Comparison of ENCODE assay signal across 17 cellular contexts in genomic region chr6:31422587-31422986, GRCh38. TPM values are rescaled to one million over a fixed set of nuclear protein-coding genes. Genes with fewer than 3 reads are reported as not detected.
DNase-seq lines count a peak whose midpoint lies in the region; ATAC-seq and TF ChIP-seq lines count a peak whose summit lies in the region.
"Had no signal": no experiment of that assay in that cellular context is flagged by ENCODE, and none has a peak within 500 bp of the region (broad histone marks: within the 10 kb centered on the region; RNA-seq: fewer than 3 reads in every experiment).

No MANE protein-coding gene starts in this region.

- H3K23ac ChIP-seq in mesendoderm (ENCODE audit: low read length): no peak overlapping the region

- CTCF ChIA-PET in SK-N-SH (lab: Yijun Ruan, JAX): interaction anchor here (0.8 to 1.0 kb wide), 2 partner anchors 19 to 56 kb away, joined by 3 read pairs; no protein-coding TSS in a partner anchor

- no peak overlapping the region for H2BK120ac ChIP-seq in mesendoderm (ENCODE audit: low read depth, low read length)

- no peak overlapping the region for H3K9ac ChIP-seq in SK-N-SH
- no peak overlapping the region for H3K9ac ChIP-seq in mesendoderm (ENCODE audit: low read length)
- H3K9ac ChIP-seq: BLaER1, GM23248 had no signal

- H3K27me3 ChIP-seq in SK-N-SH (ENCODE audit: insufficient read depth) (peaks cover 21% of the 10 kb centered on the region; the same call in 1 of the 2 replicates), mesendoderm (ENCODE audit: insufficient read depth, low read length, poor library complexity) (no peaks in the 10 kb centered on the region), lower lobe of right lung (ENCODE audit: low read depth) (no peaks in the 10 kb centered on the region)
- H3K27me3 ChIP-seq: BLaER1 had no signal

- H3K79me2 ChIP-seq in SK-N-SH (ENCODE audit: insufficient read depth): no peaks in the 10 kb centered on the region
- H3K79me2 ChIP-seq in mesendoderm (ENCODE audit: control insufficient read depth, insufficient read depth, low read length): no peaks in the 10 kb centered on the region

- H2BK5ac ChIP-seq in mesendoderm (ENCODE audit: low read length): no peak overlapping the region

- peaks cover 7% of the 10 kb centered on the region for H3F3A ChIP-seq in SK-N-SH (replicated peaks; ENCODE audit: insufficient read depth)

- H3K9me3 ChIP-seq in SK-N-SH: no peaks in the 10 kb centered on the region
- no peaks in the 10 kb centered on the region for H3K9me3 ChIP-seq in lower lobe of right lung
- H3K9me3 ChIP-seq: A549, BLaER1, HAP-1 had no signal

- no peak overlapping the region for H4K5ac ChIP-seq in mesendoderm (ENCODE audit: low read length)

- no peak overlapping the region for H3K56ac ChIP-seq in mesendoderm (ENCODE audit: low read length)

- no peak overlapping the region for H3K18ac ChIP-seq in mesendoderm (ENCODE audit: low read length)

- no peaks in the 10 kb centered on the region for H3K79me1 ChIP-seq in mesendoderm (ENCODE audit: low read length)

- H3K4ac ChIP-seq in mesendoderm (ENCODE audit: low read depth, low read length): no peak overlapping the region

- no peak for TF ChIP-seq EP300 in SK-N-SH (IDR thresholded peaks at IDR 0.05; ENCODE audit: borderline replicate concordance in 1 of 2, low read depth in 1 of 2, low read length in 1 of 2)

- H2AFZ ChIP-seq in SK-N-SH (ENCODE audit: low read depth): no peak overlapping the region
- H2AFZ ChIP-seq: GM23248 had no signal

- H3K4me1 ChIP-seq in SK-N-SH (ENCODE audit: control insufficient read depth in 1 of 2, insufficient read depth in 2 of 2, low read depth in 1 of 2, low read length in 1 of 2) (no peaks in the 10 kb centered on the region), mesendoderm (ENCODE audit: control insufficient read depth, low read depth, low read length) (no peaks in the 10 kb centered on the region), lower lobe of right lung (no peaks in the 10 kb centered on the region)
- H3K4me1 ChIP-seq: A549, BLaER1, HAP-1 had no signal

- 8% methylated on average over 3 of the region's 3 CpGs for WGBS in SK-N-SH (ENCODE audit: low lambda C conversion rate)
- WGBS in mesendoderm (ENCODE audit: extremely low coverage, insufficient coverage, low lambda C conversion rate): no CpG with 5 or more reads among the region's 3 CpGs

- H2BK15ac ChIP-seq in mesendoderm (replicated peaks; ENCODE audit: low read depth): no peak overlapping the region

- H3K27ac ChIP-seq in SK-N-SH (ENCODE audit: low read depth in 2 of 2, low read length in 1 of 2): no peak overlapping the region
- H3K27ac ChIP-seq in mesendoderm (ENCODE audit: low read depth, low read length): no peak overlapping the region
- H3K27ac ChIP-seq in lower lobe of right lung: no peak overlapping the region
- H3K27ac ChIP-seq: 22Rv1, A549, BLaER1, GM23248 had no signal

- no peak overlapping the region for H3K4me3 ChIP-seq in SK-N-SH (ENCODE audit: low read depth in 2 of 2, low read length in 1 of 2)
- no peak overlapping the region for H3K4me3 ChIP-seq in mesendoderm (ENCODE audit: low read length)
- no peak overlapping the region for H3K4me3 ChIP-seq in lower lobe of right lung
- H3K4me3 ChIP-seq: A549, BLaER1, GM12878, GM23248, HAP-1 had no signal

- H2AK5ac ChIP-seq in mesendoderm (ENCODE audit: low read length): no peak overlapping the region

- DNase-seq in SK-N-SH: no peak
- peak; percentile 53 for DNase-seq in NCI-H82 (lab: John Stamatoyannopoulos, UW)
- peak; percentile 32 for DNase-seq in dermis blood vessel endothelial cell
- peak; percentile 38 for DNase-seq in mesendoderm
- DNase-seq in lower lobe of right lung: no peak
- no peak for DNase-seq in DMS153 treated with DMSO at 0.1 percent for 48 hours (lab: John Stamatoyannopoulos, UW; ENCODE audit: unreplicated experiment)
- DNase-seq: CD4-positive, alpha-beta memory T cell; DMS153; DMS79 treated with DMSO at 0.1 percent for 48 hours; EL; GM23248 had no signal

- ATAC-seq in SK-N-SH treated with all-trans-retinoic acid at 6 μM for 48 hours (peak; percentile 17; the same call in 1 of the 3 replicates), lower lobe of right lung (no peak)
- ATAC-seq: A549, GM12878 had no signal

- no peak for TF ChIP-seq RAD21 in SK-N-SH (IDR thresholded peaks at IDR 0.05; ENCODE audit: low read length)

- intact Hi-C loops in lower lobe of right lung (cut with DNase I): no loop called here

- H3K4me2 ChIP-seq in SK-N-SH (no peak overlapping the region), mesendoderm (ENCODE audit: low read length) (no peak overlapping the region)
- H3K4me2 ChIP-seq: A549, BLaER1 had no signal

- no peak overlapping the region for H4K8ac ChIP-seq in mesendoderm (ENCODE audit: low read depth, low read length)

- POLR2A ChIA-PET in SK-N-SH (lab: Yijun Ruan, JAX): no interaction called here

- no peaks in the 10 kb centered on the region for H3K9me2 ChIP-seq in SK-N-SH

- no peaks in the 10 kb centered on the region for H3K36me3 ChIP-seq in SK-N-SH (replicated peaks in 1 of 2; ENCODE audit: control insufficient read depth in 1 of 2, insufficient read depth in 2 of 2, low read length in 1 of 2)
- H3K36me3 ChIP-seq in mesendoderm (ENCODE audit: control insufficient read depth, insufficient read depth, low read length): no peaks in the 10 kb centered on the region
- H3K36me3 ChIP-seq in lower lobe of right lung: no peaks in the 10 kb centered on the region
- H3K36me3 ChIP-seq: HAP-1 had no signal

- H4K20me1 ChIP-seq in SK-N-SH (ENCODE audit: insufficient read depth): no peaks in the 10 kb centered on the region
- H4K20me1 ChIP-seq: BLaER1 had no signal

- TF ChIP-seq CTCF in SK-N-SH (IDR thresholded peaks at IDR 0.05) (no peak), lower lobe of right lung (IDR thresholded peaks at IDR 0.05) (no peak)

TF ChIP-seq in SK-N-SH treated with all-trans-retinoic acid at 6 μM for 48 hours, 23 proteins besides CTCF, POLR2A, EP300 and RAD21:
- no peak for TF ChIP-seq GLIS3 (CRISPR knock-in tag; IDR thresholded peaks at IDR 0.05)
- no peak for TF ChIP-seq ISL1 (CRISPR knock-in tag; IDR thresholded peaks at IDR 0.05)
- no peak for TF ChIP-seq ZFP3 (CRISPR knock-in tag; IDR thresholded peaks at IDR 0.05)

TF ChIP-seq in SK-N-SH, 30 proteins besides CTCF, POLR2A, EP300 and RAD21:
- TF ChIP-seq MAX (IDR thresholded peaks at IDR 0.05; ENCODE audit: low read depth): no peak
- no peak for TF ChIP-seq GABPA (IDR thresholded peaks at IDR 0.05; ENCODE audit: low read depth)
- TF ChIP-seq, protein P1, sequence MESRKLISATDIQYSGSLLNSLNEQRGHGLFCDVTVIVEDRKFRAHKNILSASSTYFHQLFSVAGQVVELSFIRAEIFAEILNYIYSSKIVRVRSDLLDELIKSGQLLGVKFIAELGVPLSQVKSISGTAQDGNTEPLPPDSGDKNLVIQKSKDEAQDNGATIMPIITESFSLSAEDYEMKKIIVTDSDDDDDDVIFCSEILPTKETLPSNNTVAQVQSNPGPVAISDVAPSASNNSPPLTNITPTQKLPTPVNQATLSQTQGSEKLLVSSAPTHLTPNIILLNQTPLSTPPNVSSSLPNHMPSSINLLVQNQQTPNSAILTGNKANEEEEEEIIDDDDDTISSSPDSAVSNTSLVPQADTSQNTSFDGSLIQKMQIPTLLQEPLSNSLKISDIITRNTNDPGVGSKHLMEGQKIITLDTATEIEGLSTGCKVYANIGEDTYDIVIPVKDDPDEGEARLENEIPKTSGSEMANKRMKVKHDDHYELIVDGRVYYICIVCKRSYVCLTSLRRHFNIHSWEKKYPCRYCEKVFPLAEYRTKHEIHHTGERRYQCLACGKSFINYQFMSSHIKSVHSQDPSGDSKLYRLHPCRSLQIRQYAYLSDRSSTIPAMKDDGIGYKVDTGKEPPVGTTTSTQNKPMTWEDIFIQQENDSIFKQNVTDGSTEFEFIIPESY (IDR thresholded peaks at IDR 0.05; ENCODE audit: borderline replicate concordance, low read depth): no peak
- no peak for TF ChIP-seq FOXM1 (IDR thresholded peaks at IDR 0.05; ENCODE audit: low read depth)
- TF ChIP-seq NRF1 (IDR thresholded peaks at IDR 0.05; ENCODE audit: low read depth, low read length): no peak
- no peak for TF ChIP-seq EZH2phosphoT487 (IDR thresholded peaks at IDR 0.05; ENCODE audit: borderline replicate concordance, low read depth)
- TF ChIP-seq CHD2 (IDR thresholded peaks at IDR 0.05; ENCODE audit: low read length, partially characterized antibody): no peak
- TF ChIP-seq USF1 (IDR thresholded peaks at IDR 0.05; ENCODE audit: borderline replicate concordance, low read depth): no peak
- TF ChIP-seq ELF1 (IDR thresholded peaks at IDR 0.05): no peak
- no peak for TF ChIP-seq FOXJ3 (CRISPR knock-in tag; IDR thresholded peaks at IDR 0.05)
- TF ChIP-seq FOSL2 (IDR thresholded peaks at IDR 0.05; ENCODE audit: borderline replicate concordance, low read depth): no peak
- TF ChIP-seq JUND (IDR thresholded peaks at IDR 0.05): no peak
- TF ChIP-seq, protein P2, sequence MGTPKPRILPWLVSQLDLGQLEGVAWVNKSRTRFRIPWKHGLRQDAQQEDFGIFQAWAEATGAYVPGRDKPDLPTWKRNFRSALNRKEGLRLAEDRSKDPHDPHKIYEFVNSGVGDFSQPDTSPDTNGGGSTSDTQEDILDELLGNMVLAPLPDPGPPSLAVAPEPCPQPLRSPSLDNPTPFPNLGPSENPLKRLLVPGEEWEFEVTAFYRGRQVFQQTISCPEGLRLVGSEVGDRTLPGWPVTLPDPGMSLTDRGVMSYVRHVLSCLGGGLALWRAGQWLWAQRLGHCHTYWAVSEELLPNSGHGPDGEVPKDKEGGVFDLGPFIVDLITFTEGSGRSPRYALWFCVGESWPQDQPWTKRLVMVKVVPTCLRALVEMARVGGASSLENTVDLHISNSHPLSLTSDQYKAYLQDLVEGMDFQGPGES (IDR thresholded peaks at IDR 0.05; ENCODE audit: low read depth, low read length): no peak
- TF ChIP-seq RFX5 (IDR thresholded peaks at IDR 0.05; ENCODE audit: low read length): no peak
- TF ChIP-seq MXI1 (IDR thresholded peaks at IDR 0.05; ENCODE audit: low read depth, low read length): no peak

RNA-seq across cellular contexts. Expression of gene MICA, which starts 19.2 kb away (rescaled TPM):
- 28.8 and 32.7 TPM in 2 replicates for polyA plus RNA-seq in SK-N-SH (2012; rRNA removed)
- polyA plus RNA-seq in SK-N-SH (2012; cell fraction: cytosol; rRNA removed): 21.3 and 23.5 TPM in 2 replicates
- 49.4 and 51.3 TPM in 2 replicates for polyA plus RNA-seq in SK-N-SH (2012; cell fraction: nucleus; rRNA removed)
- total RNA-seq in dermis blood vessel endothelial cell (40.3 and 57.9 TPM in 2 replicates), lower lobe of right lung (33.1 TPM)
- 9.6 TPM for polyA plus RNA-seq in mesendoderm (2013, experiment 1 of 2)
- polyA plus RNA-seq in mesendoderm (2013, experiment 2 of 2): 10.0 TPM

Comparison
In these comparisons a context has a peak if more than half of its experiments do, and no peak if none do; other contexts are left out.
1. DNase-seq: peak in NCI-H82 (single experiment), dermis blood vessel endothelial cell (single experiment) and mesendoderm (single experiment); none in SK-N-SH (single experiment), lower lobe of right lung (single experiment) and DMS153 treated with DMSO at 0.1 percent for 48 hours (single experiment).